Comparison of ENCODE assay signal across 2 cellular contexts in genomic region chr14:60658116-60658515, GRCh38.
TF ChIP-seq lines count a peak whose summit lies in the region.

No MANE protein-coding gene starts in this region.

TF ChIP-seq in SK-N-SH, 30 proteins besides CTCF, POLR2A, EP300 and RAD21 (continued from another document):
- TF ChIP-seq EZH2phosphoT487 (IDR thresholded peaks at IDR 0.05; ENCODE audit: borderline replicate concordance, low read depth) (no peak), GABPA (IDR thresholded peaks at IDR 0.05; ENCODE audit: low read depth) (no peak), JUND (IDR thresholded peaks at IDR 0.05) (no peak)
- TF ChIP-seq, protein P1, sequence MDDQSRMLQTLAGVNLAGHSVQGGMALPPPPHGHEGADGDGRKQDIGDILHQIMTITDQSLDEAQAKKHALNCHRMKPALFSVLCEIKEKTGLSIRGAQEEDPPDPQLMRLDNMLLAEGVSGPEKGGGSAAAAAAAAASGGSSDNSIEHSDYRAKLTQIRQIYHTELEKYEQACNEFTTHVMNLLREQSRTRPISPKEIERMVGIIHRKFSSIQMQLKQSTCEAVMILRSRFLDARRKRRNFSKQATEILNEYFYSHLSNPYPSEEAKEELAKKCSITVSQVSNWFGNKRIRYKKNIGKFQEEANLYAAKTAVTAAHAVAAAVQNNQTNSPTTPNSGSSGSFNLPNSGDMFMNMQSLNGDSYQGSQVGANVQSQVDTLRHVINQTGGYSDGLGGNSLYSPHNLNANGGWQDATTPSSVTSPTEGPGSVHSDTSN (IDR thresholded peaks at IDR 0.05): no peak
TF ChIP-seq in SK-N-SH: peak in this region for 0.

TF ChIP-seq in SK-N-SH treated with all-trans-retinoic acid at 6 μM for 48 hours, 23 proteins besides CTCF, POLR2A, EP300 and RAD21 (continued from another document):
- TF ChIP-seq, protein P2, sequence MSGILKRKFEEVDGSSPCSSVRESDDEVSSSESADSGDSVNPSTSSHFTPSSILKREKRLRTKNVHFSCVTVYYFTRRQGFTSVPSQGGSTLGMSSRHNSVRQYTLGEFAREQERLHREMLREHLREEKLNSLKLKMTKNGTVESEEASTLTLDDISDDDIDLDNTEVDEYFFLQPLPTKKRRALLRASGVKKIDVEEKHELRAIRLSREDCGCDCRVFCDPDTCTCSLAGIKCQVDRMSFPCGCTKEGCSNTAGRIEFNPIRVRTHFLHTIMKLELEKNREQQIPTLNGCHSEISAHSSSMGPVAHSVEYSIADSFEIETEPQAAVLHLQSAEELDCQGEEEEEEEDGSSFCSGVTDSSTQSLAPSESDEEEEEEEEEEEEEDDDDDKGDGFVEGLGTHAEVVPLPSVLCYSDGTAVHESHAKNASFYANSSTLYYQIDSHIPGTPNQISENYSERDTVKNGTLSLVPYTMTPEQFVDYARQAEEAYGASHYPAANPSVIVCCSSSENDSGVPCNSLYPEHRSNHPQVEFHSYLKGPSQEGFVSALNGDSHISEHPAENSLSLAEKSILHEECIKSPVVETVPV (CRISPR knock-in tag; IDR thresholded peaks at IDR 0.05): no peak
